ENCODE assay signal across 16 cellular contexts in genomic region chr13:95870421-95870820, GRCh38.
DNase-seq lines count a peak whose midpoint lies in the region; FAIRE-seq and TF ChIP-seq lines count a peak whose summit lies in the region.
"Had no signal": no experiment of that assay in that cellular context is flagged by ENCODE, and none has a peak within 500 bp of the region (broad histone marks: within the 10 kb centered on the region; RNA-seq: fewer than 3 reads in every experiment).

No MANE protein-coding gene starts in this region.

- H3K4me1 ChIP-seq in esophagus squamous epithelium, result no peaks in the 10 kb centered on the region

- DNase-seq in H54 (ENCODE audit: insufficient read length, low spot score), result no peak
- DNase-seq in bronchial epithelial cell (ENCODE audit: low read depth), result no peak
- DNase-seq in iPS-NIHi7 (ENCODE audit: extremely low spot score), result peak; percentile 10
- DNase-seq in NCI-H2107 (lab: John Stamatoyannopoulos, UW), result no peak
- DNase-seq in esophagus squamous epithelium (lab: John Stamatoyannopoulos, UW), result no peak
- DNase-seq in activated T-cell treated with anti-CD3 and anti-CD28 coated beads, Interleukin-2, amount 50 U/mL, for 1 hour, result no peak
- no peak for DNase-seq in GM20000 (ENCODE audit: low spot score)
- DNase-seq: C1 segment of cervical spinal cord; Calu3; CD4-positive, alpha-beta memory T cell; COR-L47; DMS53; DMS79 treated with DMSO at 0.1 percent for 48 hours; GM23248 had no signal

- no peak overlapping the region for H3K27ac ChIP-seq in esophagus squamous epithelium
- H3K27ac ChIP-seq: GM23248 had no signal

- H3K27me3 ChIP-seq in bronchial epithelial cell (ENCODE audit: control insufficient read depth, insufficient read depth, low read length) (no peaks in the 10 kb centered on the region), esophagus squamous epithelium (no peaks in the 10 kb centered on the region)

- H3K36me3 ChIP-seq in bronchial epithelial cell (ENCODE audit: control insufficient read depth, insufficient read depth, low read length), result no peaks in the 10 kb centered on the region
- H3K36me3 ChIP-seq in esophagus squamous epithelium, result peaks cover 0 to 27% (median 0%) of the 10 kb centered on the region in 3 donors

- TF ChIP-seq POLR2A in H54 (IDR thresholded peaks at IDR 0.05; ENCODE audit: low read depth, low read length), result no peak
- no peak for TF ChIP-seq POLR2A in esophagus squamous epithelium (IDR thresholded peaks at IDR 0.05)

- H3K4me3 ChIP-seq in bronchial epithelial cell (ENCODE audit: low read depth, low read length), result no peak overlapping the region
- no peak overlapping the region for H3K4me3 ChIP-seq in esophagus squamous epithelium
- H3K4me3 ChIP-seq: GM23248 had no signal

- WGBS in esophagus squamous epithelium, 2 donors, result 92 to 96% methylated on average over 4 of the region's 4 CpGs

- FAIRE-seq in H54 (lab: Jason Lieb, UNC), result peak; percentile 76
- peak; percentile 32 for FAIRE-seq in bronchial epithelial cell (lab: Jason Lieb, UNC)
- FAIRE-seq: G401.6, GM12892 had no signal

- intact Hi-C loops in esophagus squamous epithelium (cut with DNase I), result no loop called here

- no peaks in the 10 kb centered on the region for H3K9me3 ChIP-seq in esophagus squamous epithelium

- TF ChIP-seq CTCF in bronchial epithelial cell (IDR thresholded peaks at IDR 0.05; ENCODE audit: insufficient read depth, low read length, severe bottlenecking), result no peak
- TF ChIP-seq CTCF in esophagus squamous epithelium (IDR thresholded peaks at IDR 0.05), result no peak
- no peak for TF ChIP-seq CTCF in GM20000 (IDR thresholded peaks at IDR 0.05; ENCODE audit: extremely low read depth, missing control alignments)
